ENCODE assay signal across 8 cellular contexts in genomic region chr3:14946749-14947104, GRCh38. TPM values are rescaled to one million over a fixed set of nuclear protein-coding genes. Genes with fewer than 3 reads are reported as not detected.
DNase-seq lines count a peak whose midpoint lies in the region; ATAC-seq, FAIRE-seq and TF ChIP-seq lines count a peak whose summit lies in the region.

No MANE protein-coding gene starts in this region.

- peak overlapping the region; percentile 70 for H3K27ac ChIP-seq in OCI-LY1 (ENCODE audit: low read depth, low read length, poor library complexity, severe bottlenecking)
- peak overlapping the region; percentile 92 to 98 (median 96) for H3K27ac ChIP-seq in pancreas

- H3K27me3 ChIP-seq in OCI-LY1 (ENCODE audit: insufficient read depth, low read length): no peaks in the 10 kb centered on the region
- H3K27me3 ChIP-seq in pancreas: no peaks in the 10 kb centered on the region

- peak overlapping the region; percentile 85 for H3K4me2 ChIP-seq in OCI-LY1 (ENCODE audit: low read length)

- no peak overlapping the region for H2AFZ ChIP-seq in OCI-LY1 (ENCODE audit: low read length)

- no peaks in the 10 kb centered on the region for H3K27me3 Mint-ChIP-seq in Calu3 (ENCODE audit: unreplicated experiment)

- H3K79me2 ChIP-seq in OCI-LY1 (ENCODE audit: insufficient read depth, low read length): peaks cover 46% of the 10 kb centered on the region

- H3F3A ChIP-seq in OCI-LY1 (ENCODE audit: insufficient read depth, low read length): no peaks in the 10 kb centered on the region

- H3K4me1 ChIP-seq in OCI-LY1 (ENCODE audit: insufficient read depth, low read length, severe bottlenecking) (peaks cover 34% of the 10 kb centered on the region), pancreas (peaks cover 8 to 22% (median 19%) of the 10 kb centered on the region in 3 donors)

- peak overlapping the region; percentile 96 for H3K9ac ChIP-seq in OCI-LY1 (ENCODE audit: low read length)

- H3K4me3 ChIP-seq in OCI-LY1 (ENCODE audit: low read depth, low read length, poor library complexity, severe bottlenecking) (peak overlapping the region; percentile 84), epithelial cell of proximal tubule (ENCODE audit: low read depth, low read length) (peak overlapping the region; percentile 79), pancreas (peak overlapping the region; percentile 66 to 91 (median 89))

- no peaks in the 10 kb centered on the region for H3K9me2 ChIP-seq in OCI-LY1 (ENCODE audit: low read depth, low read length)

- H3K9me3 ChIP-seq in OCI-LY1 (ENCODE audit: low read length): no peaks in the 10 kb centered on the region
- no peaks in the 10 kb centered on the region for H3K9me3 ChIP-seq in pancreas

- peak overlapping the region; percentile 89 for H3K27ac Mint-ChIP-seq in Calu3 (ENCODE audit: unreplicated experiment)

- 0 to 1% methylated on average over 8 of the region's 8 CpGs for WGBS in pancreas, 2 donors

- no peak for FAIRE-seq in pancreas (lab: Jason Lieb, UNC)

- intact Hi-C loops in Calu3 (cut with micrococcal nuclease; ENCODE audit: unreplicated experiment) (no loop called here), pancreas (cut with DNase I) (no loop called here)

- no peak for TF ChIP-seq CTCF in Calu3 (IDR thresholded peaks at IDR 0.05; ENCODE audit: unreplicated experiment)
- no peak for TF ChIP-seq CTCF in OCI-LY1 (IDR thresholded peaks at IDR 0.05; ENCODE audit: low read length)
- no peak for TF ChIP-seq CTCF in epithelial cell of proximal tubule (conservative IDR thresholded peaks at IDR 0.05; ENCODE audit: low read depth, low read length)
- TF ChIP-seq CTCF in pancreas (IDR thresholded peaks at IDR 0.05): no peak

- DNase-seq in Calu3 (no peak), epithelial cell of proximal tubule (ENCODE audit: low read depth) (no peak), pancreas (no peak), retina (no peak), NOMO-1 treated with dmso at 0.1 percent for 144 hours (lab: John Stamatoyannopoulos, UW; ENCODE audit: unreplicated experiment) (no peak)

- CTCF ChIA-PET in Calu3 (lab: Charles Lee): interaction anchor here (0.5 to 0.8 kb wide), 2 partner anchors 20 to 368 kb away, joined by 3 to 4 read pairs; no protein-coding TSS in a partner anchor

- BruUV-seq in Calu3 (replicated peaks; lab: Mats Ljungman, UMichigan): no TSS peak

- H3K4me1 Mint-ChIP-seq in Calu3 (ENCODE audit: low read depth, unreplicated experiment): peaks cover 48% of the 10 kb centered on the region

- ATAC-seq in pancreas (no peak), HG02970 (IDR thresholded peaks at IDR 0.05; ENCODE audit: low FRiP score, unreplicated experiment) (no peak), HG03521 (IDR thresholded peaks at IDR 0.05; ENCODE audit: unreplicated experiment) (no peak)

- H3K36me3 Mint-ChIP-seq in Calu3 (ENCODE audit: insufficient read depth, unreplicated experiment): peaks cover 46% of the 10 kb centered on the region

- H3K36me3 ChIP-seq in OCI-LY1 (ENCODE audit: insufficient read depth, low read length) (peaks cover 48% of the 10 kb centered on the region), pancreas (peaks cover 0 to 18% (median 3%) of the 10 kb centered on the region in 3 donors)

- no peaks in the 10 kb centered on the region for H4K20me1 ChIP-seq in OCI-LY1 (ENCODE audit: insufficient read depth, low read length)

- peak overlapping the region; percentile 88 for H3K4me3 Mint-ChIP-seq in Calu3 (ENCODE audit: low read depth, unreplicated experiment)

- no peaks in the 10 kb centered on the region for H3K9me3 Mint-ChIP-seq in Calu3 (ENCODE audit: low read depth, unreplicated experiment)

RNA-seq across cellular contexts. Expression of gene NR2C2, which starts 0.7 kb away (rescaled TPM):
- total RNA-seq in Calu3 (2022) (33.5 and 41.5 TPM in 2 replicates), epithelial cell of proximal tubule (15.4 and 16.3 TPM in 2 replicates), pancreas (10 to 100 TPM; 13.6 to 25.1 (median 15.2) TPM)
- 1 to 10 TPM; 5.4 to 8.8 TPM for polyA plus RNA-seq in pancreas
